8 cellular contexts compared by ENCODE assay signal in genomic region chr21:5327220-5327619, GRCh38.
A peak's percentile ranks its signal among the peaks of the same experiment; 100 is the strongest.
DNase-seq lines count a peak whose midpoint lies in the region; ATAC-seq and TF ChIP-seq lines count a peak whose summit lies in the region.
"Not testable (repeated sequence)": the region's sequence is repeated elsewhere in the genome, so short reads cannot be mapped to it uniquely, and the experiment has no call there.

No MANE protein-coding gene starts in this region.

- not testable (repeated sequence) for H3K27ac ChIP-seq in lung (ENCODE audit: low read depth in 1 of 2, low read length in 1 of 2); upper lobe of right lung

- H3K27me3 Mint-ChIP-seq in natural killer cell treated with Interleukin-12 subunit alpha and Interleukin-12 subunit beta and Interleukin-15 and Interleukin-18, amount 100 ng/mL, for 72 hours; stimulated activated memory B cell treated with anti-CD40 and anti-IgM and Interleukin-4, amounts not matched to agents 10 μg/mL and 1 μg/mL and 100 μg/mL, for 72 hours: not testable (repeated sequence)

- H3K9me3 ChIP-seq in lung (ENCODE audit: control insufficient read depth in 2 of 2, insufficient read depth in 1 of 2, low read length in 1 of 2); upper lobe of right lung: not testable (repeated sequence)

- WGBS in lung, 2 donors = no CpG with 5 or more reads among the region's 2 CpGs

- H3K4me3 Mint-ChIP-seq in natural killer cell treated with Interleukin-12 subunit alpha and Interleukin-12 subunit beta and Interleukin-15 and Interleukin-18, amount 100 ng/mL, for 72 hours; stimulated activated memory B cell treated with anti-CD40 and anti-IgM and Interleukin-4, amounts not matched to agents 10 μg/mL and 1 μg/mL and 100 μg/mL, for 72 hours: not testable (repeated sequence)

- not testable (repeated sequence) for H3K36me3 Mint-ChIP-seq in natural killer cell treated with Interleukin-12 subunit alpha and Interleukin-12 subunit beta and Interleukin-15 and Interleukin-18, amount 100 ng/mL, for 72 hours; stimulated activated memory B cell treated with anti-CD40 and anti-IgM and Interleukin-4, amounts not matched to agents 10 μg/mL and 1 μg/mL and 100 μg/mL, for 72 hours

- not testable (repeated sequence) for DNase-seq in Right ventricle myocardium inferior (ENCODE audit: missing footprints); lung (ENCODE audit: low spot score); natural killer cell treated with Interleukin-12 subunit alpha and Interleukin-12 subunit beta and Interleukin-15 and Interleukin-18, amount 100 ng/mL, for 72 hours (ENCODE audit: low spot score); sciatic nerve (ENCODE audit: low spot score); upper lobe of right lung

- H3K4me1 Mint-ChIP-seq in natural killer cell treated with Interleukin-12 subunit alpha and Interleukin-12 subunit beta and Interleukin-15 and Interleukin-18, amount 100 ng/mL, for 72 hours (ENCODE audit: low read depth in 2 of 2); stimulated activated memory B cell treated with anti-CD40 and anti-IgM and Interleukin-4, amounts not matched to agents 10 μg/mL and 1 μg/mL and 100 μg/mL, for 72 hours: not testable (repeated sequence)

- not testable (repeated sequence) for H3K4me1 ChIP-seq in lung (ENCODE audit: control insufficient read depth in 2 of 2, insufficient read depth in 2 of 2, low read length in 2 of 2); upper lobe of right lung

- not testable (repeated sequence) for H3K27me3 ChIP-seq in lung (ENCODE audit: control insufficient read depth, insufficient read depth); upper lobe of right lung

- peak; percentile 45 for ATAC-seq in HG02610 (IDR thresholded peaks at IDR 0.05; ENCODE audit: unreplicated experiment)
- ATAC-seq in esophagus mucosa = peak; percentile 47
- ATAC-seq in Right ventricle myocardium inferior = peak; percentile 34
- ATAC-seq in lung (ENCODE audit: insufficient read depth, low FRiP score) = peak; percentile 58
- ATAC-seq in natural killer cell treated with Interleukin-12 subunit alpha and Interleukin-12 subunit beta and Interleukin-15 and Interleukin-18, amount 100 ng/mL, for 72 hours = peak; percentile 31 to 55
- peak; percentile 38 for ATAC-seq in sciatic nerve
- ATAC-seq in stimulated activated memory B cell treated with anti-CD40 and anti-IgM and Interleukin-4, amounts not matched to agents 10 μg/mL and 1 μg/mL and 100 μg/mL, for 72 hours = peak; percentile 36
- ATAC-seq in upper lobe of right lung = peak; percentile 58

- intact Hi-C loops in Right ventricle myocardium inferior (cut with DNase I); sciatic nerve (cut with DNase I); upper lobe of right lung (cut with DNase I): not testable (repeated sequence)

- H3K9me3 Mint-ChIP-seq in natural killer cell treated with Interleukin-12 subunit alpha and Interleukin-12 subunit beta and Interleukin-15 and Interleukin-18, amount 100 ng/mL, for 72 hours = peaks cover 18% of the 10 kb centered on the region
- peaks cover 17% of the 10 kb centered on the region for H3K9me3 Mint-ChIP-seq in stimulated activated memory B cell treated with anti-CD40 and anti-IgM and Interleukin-4, amounts not matched to agents 10 μg/mL and 1 μg/mL and 100 μg/mL, for 72 hours

- TF ChIP-seq CTCF in lung (IDR thresholded peaks at IDR 0.05; ENCODE audit: control extremely low read depth, extremely low read depth); upper lobe of right lung (IDR thresholded peaks at IDR 0.05): not testable (repeated sequence)

- not testable (repeated sequence) for H3K4me3 ChIP-seq in lung, upper lobe of right lung

- not testable (repeated sequence) for H3K36me3 ChIP-seq in lung (ENCODE audit: control insufficient read depth in 2 of 2, insufficient read depth in 2 of 2, low read length in 2 of 2); upper lobe of right lung

- H3K27ac Mint-ChIP-seq in natural killer cell treated with Interleukin-12 subunit alpha and Interleukin-12 subunit beta and Interleukin-15 and Interleukin-18, amount 100 ng/mL, for 72 hours; stimulated activated memory B cell treated with anti-CD40 and anti-IgM and Interleukin-4, amounts not matched to agents 10 μg/mL and 1 μg/mL and 100 μg/mL, for 72 hours: not testable (repeated sequence)
